9 cellular contexts compared by ENCODE assay signal in genomic region chr20:49345538-49345937, GRCh38.
DNase-seq lines count a peak whose midpoint lies in the region; ATAC-seq and TF ChIP-seq lines count a peak whose summit lies in the region.
"Had no signal": no experiment of that assay in that cellular context is flagged by ENCODE, and none has a peak within 500 bp of the region (broad histone marks: within the 10 kb centered on the region; RNA-seq: fewer than 3 reads in every experiment).

No MANE protein-coding gene starts in this region.

- H3K27ac ChIP-seq in body of pancreas (peak overlapping the region in 3 of 4 donors; percentile 34 to 69 (median 65)), uterus (peak overlapping the region; percentile 84 to 91)

- intact Hi-C loops in body of pancreas (cut with DNase I): no loop called here
- intact Hi-C loops in uterus (cut with DNase I; ENCODE audit: low total_unique reads): loop anchor here (10.0 kb wide), 1 partner anchor 49 kb away; no protein-coding TSS in a partner anchor

- H3K4me3 ChIP-seq in body of pancreas (no peak overlapping the region), uterus (no peak overlapping the region)

- H3K27me3 ChIP-seq in body of pancreas (no peaks in the 10 kb centered on the region), uterus (no peaks in the 10 kb centered on the region)

- TF ChIP-seq CTCF in body of pancreas (IDR thresholded peaks at IDR 0.05): no peak
- TF ChIP-seq CTCF in uterus (IDR thresholded peaks at IDR 0.05): no peak

- ATAC-seq in body of pancreas (peak; percentile 58), GM21390 (IDR thresholded peaks at IDR 0.05; ENCODE audit: unreplicated experiment) (no peak), GM21515 (IDR thresholded peaks at IDR 0.05; ENCODE audit: unreplicated experiment) (no peak)

- H3K9me3 ChIP-seq in body of pancreas (no peaks in the 10 kb centered on the region), uterus (no peaks in the 10 kb centered on the region)

- 37 to 40% methylated on average over 13 of the region's 13 CpGs for WGBS in body of pancreas, 2 donors

- H3K36me3 ChIP-seq in body of pancreas (replicated peaks in 1 of 2; ENCODE audit: insufficient read depth in 1 of 2, low read depth in 2 of 2) (no peaks in the 10 kb centered on the region), uterus (no peaks in the 10 kb centered on the region)

- TF ChIP-seq POLR2A in body of pancreas (IDR thresholded peaks at IDR 0.05): no peak
- no peak for TF ChIP-seq POLR2A in uterus (IDR thresholded peaks at IDR 0.05)

- no peak for TF ChIP-seq EP300 in Ishikawa (IDR thresholded peaks at IDR 0.05; ENCODE audit: borderline replicate concordance)

- DNase-seq in body of pancreas (peak in 3 of 4 donors; percentile 22 to 57 (median 23)), iris pigment epithelial cell (ENCODE audit: low read depth) (peak; percentile 45), uterus (peak; percentile 57 to 59), NOMO-1 treated with DMSO at 0.1 percent for 48 hours (lab: John Stamatoyannopoulos, UW; ENCODE audit: unreplicated experiment) (no peak)
- DNase-seq: MV-4-11, T-helper 2 cell had no signal

- peaks cover 8% of the 10 kb centered on the region for H3K4me1 ChIP-seq in body of pancreas
- peaks cover 3 to 6% of the 10 kb centered on the region in 2 donors for H3K4me1 ChIP-seq in uterus

- no peak for TF ChIP-seq RAD21 in Ishikawa (IDR thresholded peaks at IDR 0.05; ENCODE audit: low read depth)

TF ChIP-seq in Ishikawa, 13 proteins besides CTCF, POLR2A, EP300 and RAD21:
- TF ChIP-seq NFIC (IDR thresholded peaks at IDR 0.05) (0 out of 2 replicates have a peak, but pooled peaks have one; percentile 25), EGR1 (IDR thresholded peaks at IDR 0.05) (no peak), MAX (IDR thresholded peaks at IDR 0.05) (no peak), CREB1 (IDR thresholded peaks at IDR 0.05; ENCODE audit: low read depth) (no peak), ZBTB7A (IDR thresholded peaks at IDR 0.05; ENCODE audit: low read depth) (no peak), TEAD4 (IDR thresholded peaks at IDR 0.05) (peak; percentile 76)
TF ChIP-seq in Ishikawa: peak in this region for 2.
